ENCODE assay signal across 21 cellular contexts in the genomic region with DNA sequence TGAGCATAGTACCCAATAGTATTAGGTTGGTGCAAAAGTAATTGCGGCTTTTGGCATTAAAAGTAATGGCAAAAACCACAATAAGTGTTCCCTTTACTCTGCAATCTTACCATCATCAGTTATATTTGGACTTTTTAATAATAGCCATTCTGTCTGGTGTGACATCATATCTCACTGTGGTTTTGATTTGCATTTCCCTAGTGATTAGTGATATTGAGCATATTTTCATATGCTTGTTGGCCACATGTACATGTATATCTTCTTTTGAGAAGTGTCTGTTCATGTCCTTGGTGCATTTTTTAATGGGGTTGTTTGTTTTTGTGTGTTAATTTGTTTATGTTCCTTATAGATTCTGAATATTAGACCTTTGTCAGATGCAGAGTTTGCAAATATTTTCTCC.
"Had no signal": no experiment of that assay in that cellular context is flagged by ENCODE, and none has a peak within 500 bp of the region (broad histone marks: within the 10 kb centered on the region; RNA-seq: fewer than 3 reads in every experiment).

No MANE protein-coding gene starts in this region.

- H3K4me3 ChIP-seq: MG63 had no signal

- H3K9me3 ChIP-seq: MG63 had no signal

- H3K36me3 ChIP-seq: MG63 had no signal

- DNase-seq: KBM-7, MG63, NCI-H1092 treated with DMSO at 0.1 percent for 48 hours, NCI-H1436, NCI-H187, NCI-H2029, NCI-H2081 treated with DMSO at 0.1 percent for 48 hours, NCI-H2171, NCI-H226, NCI-H446, NCI-H510A, NCI-H524 treated with DMSO at 0.1 percent for 48 hours, NCI-H69, NCI-H774, PC-3, SHP77 had no signal

- ATAC-seq: Panc1, PC-3, SK-N-SH treated with all-trans-retinoic acid at 6 μM for 48 hours had no signal

- H3K27ac ChIP-seq: HL-60, RWPE1 had no signal

- FAIRE-seq: HTR-8/SVneo had no signal
